Comparison of ENCODE assay signal across 8 cellular contexts in the genomic region with DNA sequence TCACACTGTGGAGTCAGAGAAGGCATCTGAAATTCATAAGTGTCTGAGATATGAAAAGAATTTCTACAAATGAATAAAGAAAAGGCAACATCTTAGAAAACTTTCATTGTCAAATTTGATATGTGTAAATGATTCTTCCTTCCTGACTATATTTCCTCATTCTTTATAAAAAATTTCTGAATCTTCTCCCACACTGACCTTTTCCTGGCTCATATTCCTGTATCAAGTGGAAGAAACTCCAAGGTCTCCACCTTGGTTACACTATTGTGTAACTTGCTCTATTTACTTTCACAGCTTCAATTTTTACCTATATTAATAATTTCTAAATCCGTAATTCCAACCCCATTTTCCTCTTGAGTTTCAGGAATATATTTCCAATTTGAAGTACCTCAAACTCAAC.
"Had no signal": no experiment of that assay in that cellular context is flagged by ENCODE, and none has a peak within 500 bp of the region (broad histone marks: within the 10 kb centered on the region; RNA-seq: fewer than 3 reads in every experiment).

No MANE protein-coding gene starts in this region.

- H3K36me3 ChIP-seq: HAP-1 had no signal

- H3K4me3 ChIP-seq: GM23248, GM23338, HAP-1 had no signal

- ATAC-seq: GM23338, HCT116 had no signal

- DNase-seq: GM23248, GOT3, H9, HCEC 1CT, HFFc6 had no signal
